ENCODE assay signal across 38 cellular contexts in the genomic region with DNA sequence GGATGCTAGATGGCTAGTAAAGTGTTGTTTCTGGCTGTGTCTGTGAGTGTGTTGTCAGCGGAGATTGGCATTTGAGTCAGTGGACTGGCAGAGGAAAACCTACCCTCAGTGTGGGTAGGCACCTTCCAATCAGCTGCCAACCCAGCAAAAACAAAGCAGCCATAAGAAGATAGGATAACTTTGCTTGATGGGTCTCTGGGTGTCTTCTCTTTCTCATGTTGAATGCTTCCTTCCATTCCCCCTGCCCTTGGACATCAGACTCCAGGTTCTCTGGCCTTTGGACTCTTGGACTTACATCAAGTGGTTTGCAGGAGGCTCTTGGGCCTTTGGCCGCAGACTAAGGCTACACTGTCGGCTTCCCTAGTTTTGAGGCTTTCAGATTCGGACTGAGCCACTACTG.
"Had no signal": no experiment of that assay in that cellular context is flagged by ENCODE, and none has a peak within 500 bp of the region (broad histone marks: within the 10 kb centered on the region; RNA-seq: fewer than 3 reads in every experiment).

No MANE protein-coding gene starts in this region.

- H3K27me3 Mint-ChIP-seq: activated B cell treated with CpG ODN at 0.5 μM for 24 hours; activated CD4-positive, alpha-beta memory T cell treated with anti-CD3 and anti-CD28 coated beads for 36 hours; activated CD4-positive, alpha-beta T cell treated with anti-CD3 and anti-CD28 coated beads, Interleukin-2, amount 10 ng/mL, durations not matched to agents 24 days and 14 days; activated CD8-positive, alpha-beta T cell treated with anti-CD3 and anti-CD28 coated beads for 36 hours; activated naive CD8-positive, alpha-beta T cell; activated naive CD8-positive, alpha-beta T cell treated with anti-CD3 and anti-CD28 coated beads, Interleukin-2, amount 10 ng/mL, durations not matched to agents 7 days and 5 days; activated naive CD8-positive, alpha-beta T cell treated with anti-CD3 and anti-CD28 coated beads, Interleukin-2, amount 50 U/mL, for 24 hours; activated T-helper 17 cell treated with anti-CD3 and anti-CD28 coated beads, Interleukin-2, amount 50 U/mL, for 72 hours; brain; central memory CD8-positive, alpha-beta T cell had no signal

- H3K36me3 Mint-ChIP-seq: activated CD4-positive, alpha-beta memory T cell treated with anti-CD3 and anti-CD28 coated beads for 36 hours; activated naive CD8-positive, alpha-beta T cell; activated naive CD8-positive, alpha-beta T cell treated with anti-CD3 and anti-CD28 coated beads, Interleukin-2, amount 10 ng/mL, durations not matched to agents 7 days and 5 days; brain had no signal

- H3K4me3 Mint-ChIP-seq: activated B cell treated with CpG ODN at 0.5 μM for 24 hours; activated CD4-positive, alpha-beta memory T cell treated with anti-CD3 and anti-CD28 coated beads for 36 hours; activated CD4-positive, alpha-beta T cell treated with anti-CD3 and anti-CD28 coated beads, Interleukin-2, amount 10 ng/mL, durations not matched to agents 24 days and 14 days; activated CD8-positive, alpha-beta T cell treated with anti-CD3 and anti-CD28 coated beads for 36 hours; activated naive CD4-positive, alpha-beta T cell treated with anti-CD3 and anti-CD28 coated beads for 36 hours; activated naive CD8-positive, alpha-beta T cell; activated naive CD8-positive, alpha-beta T cell treated with anti-CD3 and anti-CD28 coated beads, Interleukin-2, amount 10 ng/mL, durations not matched to agents 7 days and 5 days; activated naive CD8-positive, alpha-beta T cell treated with anti-CD3 and anti-CD28 coated beads, Interleukin-2, amount 50 U/mL, for 24 hours; activated T-cell treated with anti-CD3 and anti-CD28 coated beads, Interleukin-2, amount 50 U/mL, for 4 hours; activated T-cell treated with anti-CD3 and anti-CD28 coated beads, Interleukin-2, amount 50 U/mL, for 72 hours; activated T-helper 1 cell treated with anti-CD3 and anti-CD28 coated beads, Interleukin-12 subunit alpha, Interleukin-12 subunit beta, Interleukin-2, Interleukin-4 antibody, amounts not matched to agents 30 ng/mL and 10 ng/mL and 1 ng/mL, durations not matched to agents 14 hours and 24 hours and 36 hours; activated T-helper 17 cell treated with anti-CD3 and anti-CD28 coated beads, Interleukin-2, amount 50 U/mL, for 72 hours; brain; central memory CD8-positive, alpha-beta T cell; T-helper 1 cell treated with Interleukin-12 subunit alpha and Interleukin-12 subunit beta and Interleukin-4 antibody, amounts not matched to agents 30 μg/mL and 1 μg/mL, for 36 hours; T-helper 2 cell treated with Interferon-gamma antibody and Interleukin-4, amounts not matched to agents 5 μg/mL and 100 μg/mL, for 36 hours had no signal

- H3K36me3 ChIP-seq: ascending aorta, cardiac muscle cell had no signal

- FAIRE-seq: bronchial epithelial cell, TTC549 had no signal

- H3K27ac Mint-ChIP-seq: activated B cell treated with CpG ODN at 0.5 μM for 24 hours; activated CD4-positive, alpha-beta memory T cell treated with anti-CD3 and anti-CD28 coated beads for 36 hours; activated CD4-positive, alpha-beta T cell treated with anti-CD3 and anti-CD28 coated beads, Interleukin-2, amount 10 ng/mL, durations not matched to agents 24 days and 14 days; activated CD8-positive, alpha-beta T cell treated with anti-CD3 and anti-CD28 coated beads for 36 hours; activated naive CD4-positive, alpha-beta T cell treated with anti-CD3 and anti-CD28 coated beads for 36 hours; activated naive CD8-positive, alpha-beta T cell; activated naive CD8-positive, alpha-beta T cell treated with anti-CD3 and anti-CD28 coated beads, Interleukin-2, amount 10 ng/mL, durations not matched to agents 7 days and 5 days; activated naive CD8-positive, alpha-beta T cell treated with anti-CD3 and anti-CD28 coated beads, Interleukin-2, amount 50 U/mL, for 24 hours; activated T-cell treated with anti-CD3 and anti-CD28 coated beads, Interleukin-2, amount 50 U/mL, for 72 hours; activated T-helper 1 cell treated with anti-CD3 and anti-CD28 coated beads, Interleukin-12 subunit alpha, Interleukin-12 subunit beta, Interleukin-2, Interleukin-4 antibody, amounts not matched to agents 30 ng/mL and 10 ng/mL and 1 ng/mL, durations not matched to agents 14 hours and 24 hours and 36 hours; activated T-helper 17 cell treated with anti-CD3 and anti-CD28 coated beads, Interleukin-2, amount 50 U/mL, for 72 hours; brain; T-helper 1 cell treated with Interleukin-12 subunit alpha and Interleukin-12 subunit beta and Interleukin-4 antibody, amounts not matched to agents 30 μg/mL and 1 μg/mL, for 36 hours; T-helper 2 cell treated with Interferon-gamma antibody and Interleukin-4, amounts not matched to agents 5 μg/mL and 100 μg/mL, for 36 hours had no signal

- H3K27me3 ChIP-seq: ascending aorta, cardiac muscle cell had no signal

- H3K4me3 ChIP-seq: ascending aorta, cardiac muscle cell had no signal

- H3K4me1 ChIP-seq: ascending aorta had no signal

- H3K9me3 Mint-ChIP-seq: activated naive CD4-positive, alpha-beta T cell treated with anti-CD3 and anti-CD28 coated beads for 36 hours; brain had no signal

- H3K4me1 Mint-ChIP-seq: activated B cell treated with CpG ODN at 0.5 μM for 24 hours; activated CD4-positive, alpha-beta T cell treated with anti-CD3 and anti-CD28 coated beads, Interleukin-2, amount 10 ng/mL, durations not matched to agents 24 days and 14 days; activated naive CD8-positive, alpha-beta T cell treated with anti-CD3 and anti-CD28 coated beads, Interleukin-2, amount 10 ng/mL, durations not matched to agents 7 days and 5 days; activated naive CD8-positive, alpha-beta T cell treated with anti-CD3 and anti-CD28 coated beads, Interleukin-2, amount 50 U/mL, for 24 hours; activated T-helper 17 cell treated with anti-CD3 and anti-CD28 coated beads, Interleukin-2, amount 50 U/mL, for 72 hours; brain; central memory CD8-positive, alpha-beta T cell had no signal

- DNase-seq: activated B cell treated with CpG ODN at 0.5 μM for 24 hours; activated CD4-positive, alpha-beta memory T cell treated with anti-CD3 and anti-CD28 coated beads for 36 hours; activated CD4-positive, alpha-beta T cell treated with anti-CD3 and anti-CD28 coated beads for 4 hours; activated CD4-positive, alpha-beta T cell treated with anti-CD3 and anti-CD28 coated beads, Interleukin-2, amount 10 ng/mL, durations not matched to agents 24 days and 14 days; activated CD4-positive, alpha-beta T cell treated with anti-CD3 and anti-CD28 coated beads, Interleukin-2, amount 50 U/mL, for 1 hour; activated CD4-positive, alpha-beta T cell treated with anti-CD3 and anti-CD28 coated beads, Interleukin-2, amount 50 U/mL, for 4 hours; activated CD4-positive, CD25-positive, alpha-beta regulatory T cell treated with anti-CD3 and anti-CD28 coated beads, Interleukin-2, amount 50 U/mL, for 72 hours; activated CD8-positive, alpha-beta memory T cell treated with anti-CD3 and anti-CD28 coated beads, Interleukin-2, amount 50 U/mL, for 4 hours; activated CD8-positive, alpha-beta T cell treated with anti-CD3 and anti-CD28 coated beads for 36 hours; activated effector memory CD4-positive, alpha-beta T cell treated with anti-CD3 and anti-CD28 coated beads, Interleukin-2, amount 50 U/mL, for 16 hours; activated gamma-delta T cell treated with Interleukin-2 at 50 U/mL for 16 hours; activated naive CD4-positive, alpha-beta T cell; activated naive CD4-positive, alpha-beta T cell treated with anti-CD3 and anti-CD28 coated beads for 36 hours; activated naive CD4-positive, alpha-beta T cell treated with anti-CD3 and anti-CD28 coated beads, Interleukin-2, amount 50 U/mL, for 16 hours; activated naive CD8-positive, alpha-beta T cell treated with anti-CD3 and anti-CD28 coated beads, Interleukin-2, amount 10 ng/mL, durations not matched to agents 7 days and 5 days; activated naive CD8-positive, alpha-beta T cell treated with anti-CD3 and anti-CD28 coated beads, Interleukin-2, amount 50 U/mL, for 24 hours; activated T-cell treated with anti-CD3 and anti-CD28 coated beads for 4 hours; activated T-cell treated with anti-CD3 and anti-CD28 coated beads, Interleukin-2, amount 50 U/mL, for 1 hour; activated T-cell treated with anti-CD3 and anti-CD28 coated beads, Interleukin-2, amount 50 U/mL, for 4 hours; activated T-cell treated with anti-CD3 and anti-CD28 coated beads, Interleukin-2, amount 50 U/mL, for 72 hours; amygdala; anterior cingulate cortex; caudate nucleus; T-helper 1 cell; T-helper 2 cell; T-helper 9 cell had no signal

- H3K9me3 ChIP-seq: ascending aorta had no signal

- ATAC-seq: activated CD8-positive, alpha-beta T cell treated with anti-CD3 and anti-CD28 coated beads for 36 hours; activated naive CD8-positive, alpha-beta T cell treated with anti-CD3 and anti-CD28 coated beads, Interleukin-2, amount 50 U/mL, for 24 hours; activated T-cell treated with anti-CD3 and anti-CD28 coated beads, Interleukin-2, amount 50 U/mL, for 4 hours; activated T-cell treated with anti-CD3 and anti-CD28 coated beads, Interleukin-2, amount 50 U/mL, for 72 hours; activated T-helper 17 cell treated with anti-CD3 and anti-CD28 coated beads, Interleukin-2, amount 50 U/mL, for 72 hours had no signal

- H3K27ac ChIP-seq: ascending aorta, cardiac muscle cell, VCaP had no signal
